Comparison of ENCODE assay signal across 8 cellular contexts in the genomic region with DNA sequence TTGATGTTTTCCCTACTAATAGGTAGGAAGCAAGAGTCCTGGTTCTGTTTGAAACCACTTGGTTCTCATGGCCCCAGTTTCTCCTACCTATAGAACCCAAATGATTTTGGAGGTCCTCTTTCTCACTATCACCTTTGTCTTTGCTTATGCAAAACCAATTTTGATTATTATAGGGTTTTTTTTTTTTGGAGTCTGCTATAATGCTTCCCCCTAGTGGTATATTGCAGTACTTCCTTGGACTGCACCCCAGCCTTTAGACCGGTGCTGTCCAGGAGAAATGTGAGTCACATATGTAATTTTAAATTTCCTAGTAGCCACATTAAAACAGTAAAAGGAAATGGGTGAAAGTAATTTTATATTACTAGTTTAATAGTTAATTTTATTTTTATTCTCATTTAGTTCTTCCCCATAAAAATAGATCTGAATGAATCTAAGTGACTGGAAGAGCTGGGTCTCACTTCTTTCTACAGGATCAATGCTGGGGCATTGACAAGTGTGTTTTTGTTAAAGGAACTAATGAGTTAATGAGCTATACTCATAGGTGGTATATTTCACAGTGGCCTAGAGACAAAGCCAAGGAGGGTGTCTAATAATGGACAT. TPM values are rescaled to one million over a fixed set of nuclear protein-coding genes. Genes with fewer than 3 reads are reported as not detected.
DNase-seq lines count a peak whose midpoint lies in the region; ATAC-seq, FAIRE-seq and TF ChIP-seq lines count a peak whose summit lies in the region.

No MANE protein-coding gene starts in this region.

- H2AFZ ChIP-seq in Karpas-422 (ENCODE audit: low read length), result no peak overlapping the region
- H2AFZ ChIP-seq in endothelial cell of umbilical vein (ENCODE audit: low read depth, low read length), result no peak overlapping the region

- H4K20me1 ChIP-seq in Karpas-422 (ENCODE audit: insufficient read depth, low read depth, low read length) (no peaks in the 10 kb centered on the region; the same call in 1 of the 2 replicates), endothelial cell of umbilical vein (replicated peaks; ENCODE audit: control insufficient read depth, extremely low read depth, insufficient read depth, low read length) (no peaks in the 10 kb centered on the region)

- no peak overlapping the region for H3K27ac ChIP-seq in Karpas-422 (ENCODE audit: low read length)
- no peak overlapping the region for H3K27ac ChIP-seq in endothelial cell of umbilical vein (ENCODE audit: insufficient read depth, low read depth, low read length)

- H3K9me2 ChIP-seq in Karpas-422 (replicated peaks; ENCODE audit: insufficient read depth, low read length), result no peaks in the 10 kb centered on the region

- H3K4me3 ChIP-seq in Karpas-422 (ENCODE audit: low read length), result no peak overlapping the region
- H3K4me3 ChIP-seq in endothelial cell of umbilical vein (replicated peaks in 1 of 3; ENCODE audit: insufficient read depth in 1 of 3, low read depth in 1 of 3, low read length in 3 of 3), result no peak overlapping the region

- intact Hi-C loops in endothelial cell of umbilical vein (cut with micrococcal nuclease), result loop anchor here (1.0 to 10.0 kb wide), 3 partner anchors 113 to 416 kb away; no protein-coding TSS in a partner anchor
- intact Hi-C loops in natural killer cell (cut with micrococcal nuclease), result loop anchor here (2.0 to 10.0 kb wide), 3 partner anchors 14 to 276 kb away; a partner anchor contains a TSS

- TF ChIP-seq CTCF in endothelial cell of umbilical vein (IDR thresholded peaks at IDR 0.05; ENCODE audit: extremely low read depth in 1 of 2, insufficient read depth in 1 of 2, low read depth in 1 of 2, low read length in 2 of 2), result peak; percentile 56 to 64
- TF ChIP-seq CTCF in natural killer cell (IDR thresholded peaks at IDR 0.05), result peak; percentile 92

- no peaks in the 10 kb centered on the region for H3K9me3 ChIP-seq in Karpas-422 (ENCODE audit: low read length)
- H3K9me3 ChIP-seq in endothelial cell of umbilical vein (replicated peaks; ENCODE audit: control insufficient read depth, insufficient read depth, low read length), result no peaks in the 10 kb centered on the region

- POLR2A ChIA-PET in endothelial cell of umbilical vein (lab: Charles Lee), result no interaction called here

- H3K4me2 ChIP-seq in Karpas-422 (ENCODE audit: low read depth, low read length, poor library complexity, severe bottlenecking) (no peak overlapping the region), endothelial cell of umbilical vein (ENCODE audit: insufficient read depth, low read length) (no peak overlapping the region)

- no TSS peak for BruUV-seq in endothelial cell of umbilical vein (replicated peaks; lab: Mats Ljungman, UMichigan)

- no peaks in the 10 kb centered on the region for H3K79me2 ChIP-seq in Karpas-422 (ENCODE audit: low read length)
- no peaks in the 10 kb centered on the region for H3K79me2 ChIP-seq in endothelial cell of umbilical vein (ENCODE audit: control insufficient read depth, insufficient read depth, low read length)

- dilution Hi-C loops in endothelial cell of umbilical vein (cut with MboI; ENCODE audit: extremely low pct_ligation_motif_present, low sequenced_read_pairs), result no loop called here

- H3K4me1 Mint-ChIP-seq in natural killer cell, result peaks cover 76% of the 10 kb centered on the region in 2 donors

- peaks cover 19% of the 10 kb centered on the region for H3K36me3 Mint-ChIP-seq in natural killer cell

- peak; percentile 55 for FAIRE-seq in endothelial cell of umbilical vein (lab: Jason Lieb, UNC)

- no peaks in the 10 kb centered on the region for H3K27me3 Mint-ChIP-seq in natural killer cell (ENCODE audit: low read depth in 2 of 2)

- no peaks in the 10 kb centered on the region for H3K9me1 ChIP-seq in endothelial cell of umbilical vein (replicated peaks; ENCODE audit: control insufficient read depth, extremely low read depth, insufficient read depth, low read length)

- peaks cover under 1% of the 10 kb centered on the region for H3K4me1 ChIP-seq in Karpas-422 (ENCODE audit: low read length)
- H3K4me1 ChIP-seq in endothelial cell of umbilical vein (ENCODE audit: control insufficient read depth, extremely low read depth, insufficient read depth, low read length), result no peaks in the 10 kb centered on the region

- CTCF ChIA-PET in endothelial cell of umbilical vein (lab: Charles Lee), result interaction anchor here (0.5 to 3.6 kb wide), 17 partner anchors 9 to 298 kb away, joined by 3 to 64 read pairs (median 4); no protein-coding TSS in a partner anchor

- H3K36me3 ChIP-seq in Karpas-422 (ENCODE audit: insufficient read depth, low read length), result no peaks in the 10 kb centered on the region
- H3K36me3 ChIP-seq in endothelial cell of umbilical vein (ENCODE audit: control insufficient read depth in 2 of 2, extremely low read depth in 1 of 2, insufficient read depth in 2 of 2, low read length in 2 of 2), result no peaks in the 10 kb centered on the region

- TF ChIP-seq POLR2A in endothelial cell of umbilical vein (IDR thresholded peaks at IDR 0.05; ENCODE audit: low read depth, low read length), result no peak

- H3K27ac Mint-ChIP-seq in natural killer cell, result peak overlapping the region in 1 of 2 donors; percentile 77

- ATAC-seq in natural killer cell, result peak; percentile 69 to 78 (median 75)
- no peak for ATAC-seq in GM21717 (IDR thresholded peaks at IDR 0.05; ENCODE audit: unreplicated experiment)
- ATAC-seq in HG02970 (IDR thresholded peaks at IDR 0.05; ENCODE audit: low FRiP score, unreplicated experiment), result no peak

- no peaks in the 10 kb centered on the region for H3K27me3 ChIP-seq in Karpas-422 (ENCODE audit: low read length)
- H3K27me3 ChIP-seq in endothelial cell of umbilical vein (ENCODE audit: control insufficient read depth in 2 of 2, insufficient read depth in 2 of 2, low read length in 2 of 2), result peaks cover 35 to 36% of the 10 kb centered on the region in 2 experiments

- peak; percentile 51 for DNase-seq in activated CD4-positive, alpha-beta T cell treated with anti-CD3 and anti-CD28 coated beads for 48 hours
- DNase-seq in activated CD4-positive, alpha-beta T cell treated with anti-CD3 and anti-CD28 coated beads for 1 hour, result no peak
- DNase-seq in Karpas-422, result peak; percentile 81
- peak; percentile 15 for DNase-seq in SK-N-DZ (ENCODE audit: low spot score)
- peak; percentile 59 for DNase-seq in endothelial cell of umbilical vein (ENCODE audit: low read depth, low spot score)
- DNase-seq in natural killer cell, result no peak

- no peak overlapping the region for H3K4me3 Mint-ChIP-seq in natural killer cell

- no peaks in the 10 kb centered on the region for H3K9me3 Mint-ChIP-seq in natural killer cell

- H3K9ac ChIP-seq in Karpas-422 (ENCODE audit: low read length) (no peak overlapping the region), endothelial cell of umbilical vein (replicated peaks; ENCODE audit: extremely low read depth, insufficient read depth, low read length) (no peak overlapping the region)

RNA-seq across cellular contexts. Expression of a gene that starts 10.6 kb away (rescaled TPM):
- total RNA-seq in Karpas-422 (2014; rRNA removed; shearing (Covaris generic); ENCODE audit: low replicate concordance), result not detected in 2 replicates
- not detected in 2 replicates for polyA plus RNA-seq in SK-N-DZ (2014; cell fraction: cytosol; rRNA removed)
- not detected in 2 replicates for polyA plus RNA-seq in SK-N-DZ (2014; cell fraction: nucleus; rRNA removed)
- total RNA-seq in endothelial cell of umbilical vein, result not detected in 2 replicates
- not detected in 2 replicates for polyA plus RNA-seq in endothelial cell of umbilical vein
- not detected in 2 replicates for polyA plus RNA-seq in endothelial cell of umbilical vein (2011; cell fraction: cytosol; rRNA removed)
- not detected in 2 replicates for polyA plus RNA-seq in endothelial cell of umbilical vein (2011; cell fraction: nucleus; rRNA removed)
- polyA plus RNA-seq in endothelial cell of umbilical vein (2012), result not detected in 2 replicates
- not detected in 2 replicates for polyA minus RNA-seq in endothelial cell of umbilical vein
- polyA minus RNA-seq in endothelial cell of umbilical vein (2011; cell fraction: cytosol; rRNA and poly(A)+ RNA removed), result 1.5 TPM
- polyA minus RNA-seq in endothelial cell of umbilical vein (2011; cell fraction: nucleus; rRNA and poly(A)+ RNA removed), result not detected in 2 replicates
- total RNA-seq in natural killer cell, result 100 to 1,000 TPM; 157 to 178 (median 177) TPM

RNA-seq across cellular contexts. Expression of a gene that starts 13.9 kb away (rescaled TPM):
- total RNA-seq in Karpas-422 (2014; rRNA removed; shearing (Covaris generic); ENCODE audit: low replicate concordance), result not detected in 2 replicates
- not detected in 2 replicates for polyA plus RNA-seq in SK-N-DZ (2014; cell fraction: cytosol; rRNA removed)
- polyA plus RNA-seq in SK-N-DZ (2014; cell fraction: nucleus; rRNA removed), result not detected in 2 replicates
- total RNA-seq in endothelial cell of umbilical vein, result not detected in 2 replicates
- polyA plus RNA-seq in endothelial cell of umbilical vein, result not detected in 2 replicates
- polyA plus RNA-seq in endothelial cell of umbilical vein (2011; cell fraction: cytosol; rRNA removed), result not detected in 2 replicates
- not detected in 2 replicates for polyA plus RNA-seq in endothelial cell of umbilical vein (2011; cell fraction: nucleus; rRNA removed)
- polyA plus RNA-seq in endothelial cell of umbilical vein (2012), result not detected in 2 replicates
- polyA minus RNA-seq in endothelial cell of umbilical vein, result not detected in 2 replicates
- not detected for polyA minus RNA-seq in endothelial cell of umbilical vein (2011; cell fraction: cytosol; rRNA and poly(A)+ RNA removed)
- not detected in 2 replicates for polyA minus RNA-seq in endothelial cell of umbilical vein (2011; cell fraction: nucleus; rRNA and poly(A)+ RNA removed)
- not detected for total RNA-seq in natural killer cell

RNA-seq across cellular contexts. Expression of a gene that starts 35.1 kb away (rescaled TPM):
- not detected in 2 replicates for total RNA-seq in Karpas-422 (2014; rRNA removed; shearing (Covaris generic); ENCODE audit: low replicate concordance)
- polyA plus RNA-seq in SK-N-DZ (2014; cell fraction: cytosol; rRNA removed), result not detected in 2 replicates
- polyA plus RNA-seq in SK-N-DZ (2014; cell fraction: nucleus; rRNA removed), result not detected in 2 replicates
- not detected in 2 replicates for total RNA-seq in endothelial cell of umbilical vein
- not detected in 2 replicates for polyA plus RNA-seq in endothelial cell of umbilical vein
- polyA plus RNA-seq in endothelial cell of umbilical vein (2011; cell fraction: cytosol; rRNA removed), result not detected in 2 replicates
- not detected in 2 replicates for polyA plus RNA-seq in endothelial cell of umbilical vein (2011; cell fraction: nucleus; rRNA removed)
- not detected in 2 replicates for polyA plus RNA-seq in endothelial cell of umbilical vein (2012)
- not detected in 2 replicates for polyA minus RNA-seq in endothelial cell of umbilical vein
- polyA minus RNA-seq in endothelial cell of umbilical vein (2011; cell fraction: cytosol; rRNA and poly(A)+ RNA removed), result not detected
- polyA minus RNA-seq in endothelial cell of umbilical vein (2011; cell fraction: nucleus; rRNA and poly(A)+ RNA removed), result not detected in 2 replicates
- total RNA-seq in natural killer cell, result under 1 TPM in 1 of 3 donors, not detected in 2; 0.38 TPM

RNA-seq across cellular contexts. Expression of a gene that starts 45.7 kb away (rescaled TPM):
- total RNA-seq in Karpas-422 (2014; rRNA removed; shearing (Covaris generic); ENCODE audit: low replicate concordance), result not detected in 2 replicates
- polyA plus RNA-seq in SK-N-DZ (2014; cell fraction: cytosol; rRNA removed), result not detected in 2 replicates
- not detected in 2 replicates for polyA plus RNA-seq in SK-N-DZ (2014; cell fraction: nucleus; rRNA removed)
- total RNA-seq in endothelial cell of umbilical vein, result not detected in 2 replicates
- not detected in 2 replicates for polyA plus RNA-seq in endothelial cell of umbilical vein
- not detected in 2 replicates for polyA plus RNA-seq in endothelial cell of umbilical vein (2011; cell fraction: cytosol; rRNA removed)
- not detected in 2 replicates for polyA plus RNA-seq in endothelial cell of umbilical vein (2011; cell fraction: nucleus; rRNA removed)
- not detected in 2 replicates for polyA plus RNA-seq in endothelial cell of umbilical vein (2012)
- polyA minus RNA-seq in endothelial cell of umbilical vein, result not detected in 2 replicates
- not detected for polyA minus RNA-seq in endothelial cell of umbilical vein (2011; cell fraction: cytosol; rRNA and poly(A)+ RNA removed)
- not detected in 2 replicates for polyA minus RNA-seq in endothelial cell of umbilical vein (2011; cell fraction: nucleus; rRNA and poly(A)+ RNA removed)
- total RNA-seq in natural killer cell, result not detected

RNA-seq across cellular contexts. Expression of a gene that starts 59.1 kb away (rescaled TPM):
- not detected in 2 replicates for total RNA-seq in Karpas-422 (2014; rRNA removed; shearing (Covaris generic); ENCODE audit: low replicate concordance)
- polyA plus RNA-seq in SK-N-DZ (2014; cell fraction: cytosol; rRNA removed), result not detected in 2 replicates
- polyA plus RNA-seq in SK-N-DZ (2014; cell fraction: nucleus; rRNA removed), result not detected in 2 replicates
- total RNA-seq in endothelial cell of umbilical vein (not detected in 2 replicates), natural killer cell (not detected)
- polyA plus RNA-seq in endothelial cell of umbilical vein, result not detected in 2 replicates
- polyA plus RNA-seq in endothelial cell of umbilical vein (2011; cell fraction: cytosol; rRNA removed), result not detected in 2 replicates
- polyA plus RNA-seq in endothelial cell of umbilical vein (2011; cell fraction: nucleus; rRNA removed), result not detected in 2 replicates
- polyA plus RNA-seq in endothelial cell of umbilical vein (2012), result not detected in 2 replicates
- polyA minus RNA-seq in endothelial cell of umbilical vein, result not detected in 2 replicates
- not detected for polyA minus RNA-seq in endothelial cell of umbilical vein (2011; cell fraction: cytosol; rRNA and poly(A)+ RNA removed)
- not detected in 2 replicates for polyA minus RNA-seq in endothelial cell of umbilical vein (2011; cell fraction: nucleus; rRNA and poly(A)+ RNA removed)

Comparison
In these comparisons a context has a peak if more than half of its experiments do, and no peak if none do; other contexts are left out.
1. DNase-seq: peak in activated CD4-positive, alpha-beta T cell treated with anti-CD3 and anti-CD28 coated beads for 48 hours (single experiment), Karpas-422 (single experiment), SK-N-DZ (single experiment) and endothelial cell of umbilical vein (single experiment); none in activated CD4-positive, alpha-beta T cell treated with anti-CD3 and anti-CD28 coated beads for 1 hour (single experiment) and natural killer cell (single experiment).
2. ATAC-seq: peak in natural killer cell (3 of 3); none in GM21717 (single experiment) and HG02970 (single experiment).
3. RNA of a gene that starts 10.6 kb away (total RNA-seq): 157 to 178 TPM in natural killer cell; not detected in Karpas-422 and not detected in endothelial cell of umbilical vein; every median in the first group is over 100 times any median in the second.